Comparison of ENCODE assay signal across 31 cellular contexts in genomic region chr7:80427218-80427617, GRCh38.
"Had no signal": no experiment of that assay in that cellular context is flagged by ENCODE, and none has a peak within 500 bp of the region (broad histone marks: within the 10 kb centered on the region; RNA-seq: fewer than 3 reads in every experiment).

No MANE protein-coding gene starts in this region.

- DNase-seq: MM.1S, MV-4-11, NCI-H1092, NCI-H1105, NCI-H1417 treated with DMSO at 0.1 percent for 48 hours, NCI-H146, NCI-H1694, NCI-H187, NCI-H1930, NCI-H2029 treated with DMSO at 0.1 percent for 48 hours, NCI-H2081 treated with DMSO at 0.1 percent for 48 hours, NCI-H2107, NCI-H2171, NCI-H226, NCI-H446 treated with DMSO at 0.1 percent for 48 hours, NCI-H510A, NCI-H524, NCI-H526, NCI-H69, NCI-H748 treated with DMSO at 0.1 percent for 48 hours, NCI-H82, PC-9, SHP77, SIG-M5, SJCRH30, T-cell had no signal

- H3K4me1 ChIP-seq: SJCRH30 had no signal

- H3K9me3 ChIP-seq: SJCRH30 had no signal

- H3K27me3 Mint-ChIP-seq: T-cell had no signal

- H2AFZ ChIP-seq: PC-9 had no signal

- H3K36me3 Mint-ChIP-seq: T-cell had no signal

- H3K36me3 ChIP-seq: SJCRH30 had no signal

- FAIRE-seq: RCC 7860 had no signal

- H3K4me2 ChIP-seq: PC-9 had no signal

- ATAC-seq: Panc1, Right ventricle myocardium inferior, T-cell had no signal

- H3K27ac Mint-ChIP-seq: T-cell had no signal

- H3K4me3 ChIP-seq: PC-9, SJCRH30, SK-N-MC had no signal

- H3K4me1 Mint-ChIP-seq: T-cell had no signal

- H3K27me3 ChIP-seq: SJCRH30 had no signal

- H3K27ac ChIP-seq: PC-9, RWPE1, SJCRH30, SK-N-MC had no signal

- H3K4me3 Mint-ChIP-seq: T-cell had no signal
